8 cellular contexts compared by ENCODE assay signal in the genomic region with DNA sequence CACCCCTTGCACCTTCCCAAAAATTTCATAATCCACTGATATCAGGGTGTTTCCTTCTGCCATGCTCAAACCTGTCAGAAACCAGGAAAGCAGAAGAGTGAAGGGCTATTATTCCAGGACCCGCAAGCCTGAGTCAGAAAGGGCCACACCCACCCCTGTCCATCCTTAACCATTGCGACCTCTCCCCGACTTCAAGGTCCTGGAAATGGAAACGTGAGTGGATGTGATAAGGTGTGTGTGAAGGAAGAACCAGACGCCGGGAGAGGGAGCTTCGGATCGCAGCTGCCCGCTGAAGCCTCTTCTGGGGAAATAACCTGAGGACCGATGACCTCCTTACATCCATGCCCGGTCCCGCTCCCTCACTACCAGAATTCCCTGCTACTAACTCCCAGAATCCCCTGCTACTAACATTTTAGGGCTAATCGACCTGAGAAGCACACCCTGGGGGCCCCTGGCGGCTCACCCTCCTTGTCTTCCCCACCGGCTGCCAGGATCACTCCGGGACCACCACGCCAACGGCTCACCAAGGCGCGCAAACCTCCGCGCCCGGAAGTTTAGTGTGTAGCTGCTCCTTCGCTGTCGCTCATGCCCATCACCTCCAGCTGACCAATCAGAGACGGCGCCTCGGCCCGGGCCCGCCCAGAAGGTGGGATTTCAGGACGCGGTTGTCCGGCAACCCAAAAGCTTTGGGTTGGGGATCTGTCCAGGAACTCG. TPM values are rescaled to one million over a fixed set of nuclear protein-coding genes. Genes with fewer than 3 reads are reported as not detected.
DNase-seq lines count a peak whose midpoint lies in the region; ATAC-seq and TF ChIP-seq lines count a peak whose summit lies in the region.

Gene ACYP1 (minus strand): TSS at position 534 of the 714 bp plus-strand sequence. CDS start 471 bp downstream, at position 63.

- H3K27ac ChIP-seq in cardiac muscle cell, result peak within 1 kb of the TSS; percentile 33
- H3K27ac ChIP-seq in upper lobe of left lung, result peak within 1 kb of the TSS; percentile 76 to 87 (median 82)

- TF ChIP-seq CTCF in GM13976 (IDR thresholded peaks at IDR 0.05; ENCODE audit: borderline replicate concordance, control extremely low read depth, extremely low read depth, insufficient read depth, missing control alignments) (no peak), cardiac muscle cell (IDR thresholded peaks at IDR 0.05; ENCODE audit: low read depth, low read length) (no peak), upper lobe of left lung (IDR thresholded peaks at IDR 0.05) (peak in 1 of 6 experiments; percentile 6)

- peak within 1 kb of the TSS; percentile 98 for H3K4me3 ChIP-seq in adipocyte (ENCODE audit: low read length)
- peak within 1 kb of the TSS; percentile 62 for H3K4me3 ChIP-seq in cardiac muscle cell
- H3K4me3 ChIP-seq in upper lobe of left lung, result peak within 1 kb of the TSS; percentile 86 to 92 (median 92)

- H3K27me3 ChIP-seq in adipocyte (replicated peaks; ENCODE audit: control insufficient read depth, insufficient read depth, low read length) (no peaks in the 10 kb centered on the region), cardiac muscle cell (no peaks in the 10 kb centered on the region), upper lobe of left lung (no peaks in the 10 kb centered on the region)

- TF ChIP-seq EP300 in upper lobe of left lung (IDR thresholded peaks at IDR 0.05), result no peak

- DNase-seq in GM13976 (ENCODE audit: low spot score), result peak; percentile 95
- peak; percentile 66 for DNase-seq in NCI-H1436 treated with DMSO at 0.1 percent for 48 hours (lab: John Stamatoyannopoulos, UW)
- DNase-seq in T follicular helper cell (ENCODE audit: low read depth), result peak; percentile 85
- DNase-seq in adipocyte (ENCODE audit: low read depth), result peak; percentile 95
- peak; percentile 91 for DNase-seq in cardiac muscle cell (ENCODE audit: low read depth in 1 of 2, low spot score in 1 of 2)
- peak; percentile 89 to 99 (median 95) for DNase-seq in posterior cingulate gyrus
- DNase-seq in upper lobe of left lung, result peak; percentile 93 to 99

- peaks cover 11% of the 10 kb centered on the region for H3K4me1 ChIP-seq in adipocyte (ENCODE audit: control insufficient read depth, insufficient read depth, low read length)
- peaks cover 12% of the 10 kb centered on the region for H3K4me1 ChIP-seq in cardiac muscle cell (ENCODE audit: low read depth)
- peaks cover 18 to 33% (median 22%) of the 10 kb centered on the region in 4 donors for H3K4me1 ChIP-seq in upper lobe of left lung

- ATAC-seq in HG02852 (IDR thresholded peaks at IDR 0.05; ENCODE audit: unreplicated experiment) (peak; percentile 96), upper lobe of left lung (ENCODE audit: low FRiP score in 2 of 2) (peak; percentile 96)

- in situ Hi-C loops in GM13976 (cut with MboI; ENCODE audit: low sequenced_read_pairs, unreplicated experiment), result no loop called here

- intact Hi-C loops in posterior cingulate gyrus (cut with DNase I), result no loop called here

- WGBS in upper lobe of left lung, 2 donors, result 0 to 1% methylated on average over 7 to 34 of the region's 34 CpGs

- peak within 1 kb of the TSS; percentile 88 for H3K9ac ChIP-seq in adipocyte (ENCODE audit: low read length)

- H3K9me3 ChIP-seq in adipocyte (ENCODE audit: control insufficient read depth, low read length) (no peaks in the 10 kb centered on the region), cardiac muscle cell (ENCODE audit: low read depth) (no peaks in the 10 kb centered on the region), upper lobe of left lung (no peaks in the 10 kb centered on the region)

- TF ChIP-seq POLR2A in upper lobe of left lung (IDR thresholded peaks at IDR 0.05), result peak in 1 of 4 donors; percentile 56

- H3K36me3 ChIP-seq in adipocyte (ENCODE audit: control insufficient read depth, insufficient read depth, low read length, severe bottlenecking), result no peaks in the 10 kb centered on the region
- no peaks in the 10 kb centered on the region for H3K36me3 ChIP-seq in cardiac muscle cell
- no peaks in the 10 kb centered on the region for H3K36me3 ChIP-seq in upper lobe of left lung

RNA-seq across cellular contexts. Expression of gene ACYP1, which starts in this region (rescaled TPM):
- total RNA-seq in cardiac muscle cell, result 28.7 and 41.3 TPM in 2 replicates
- polyA plus RNA-seq in cardiac muscle cell, result 61.5 and 86.7 TPM in 2 replicates
- total RNA-seq in upper lobe of left lung, result 10 to 100 TPM in 5 of 6 donors, 1 to 10 TPM in 1; 7.9 to 46.1 (median 13.7) TPM

Comparison
In these comparisons a context has a peak if more than half of its experiments do, and no peak if none do; other contexts are left out.
1. Peak in every context shown above with its lines: DNase-seq, ATAC-seq, H3K4me3 ChIP-seq and H3K27ac ChIP-seq.